10 cellular contexts compared by ENCODE assay signal in genomic region chr2:26985807-26986206, GRCh38.
"Had no signal": no experiment of that assay in that cellular context is flagged by ENCODE, and none has a peak within 500 bp of the region (broad histone marks: within the 10 kb centered on the region; RNA-seq: fewer than 3 reads in every experiment).

No MANE protein-coding gene starts in this region.

- H3K36me3 ChIP-seq: HAP-1 had no signal

- H3K9me3 Mint-ChIP-seq: HFFc6 had no signal

- H3K9me3 ChIP-seq: HAP-1 had no signal

- DNase-seq: GM23248, GOT3, H7, HFFc6, IMR-90, KG1 had no signal

- H3K4me1 ChIP-seq: HAP-1 had no signal

- H3K27ac ChIP-seq: GM23248, HL-60 had no signal

- H3K4me3 ChIP-seq: GM23248, HAP-1, K562 had no signal

- H3K27ac Mint-ChIP-seq: HFFc6 had no signal

- H3K4me3 Mint-ChIP-seq: HFFc6 had no signal

- ATAC-seq: HCT116, K562 had no signal
